ENCODE assay signal across 26 cellular contexts in the genomic region with DNA sequence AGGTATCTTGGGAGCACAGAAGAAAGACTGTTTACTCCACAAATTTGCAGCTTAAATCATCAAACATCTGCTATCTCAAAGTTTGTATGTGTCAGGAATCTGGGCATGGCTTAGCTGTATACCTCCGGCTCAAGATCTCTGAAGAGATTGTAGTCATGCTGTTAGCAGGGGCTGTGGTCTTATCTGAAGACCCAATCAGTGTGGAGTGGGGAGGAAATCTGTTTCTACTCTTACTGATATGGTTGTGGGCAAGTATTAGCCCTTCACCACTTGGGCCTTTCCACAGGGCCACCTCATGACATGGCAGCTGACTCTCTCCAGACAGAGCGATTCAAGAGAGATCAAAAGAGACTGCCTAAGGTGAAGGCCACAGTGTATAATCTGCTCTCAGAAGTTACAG.
"Had no signal": no experiment of that assay in that cellular context is flagged by ENCODE, and none has a peak within 500 bp of the region (broad histone marks: within the 10 kb centered on the region; RNA-seq: fewer than 3 reads in every experiment).

No MANE protein-coding gene starts in this region.

- H3K27me3 ChIP-seq: stomach, suprapubic skin, testis, thyroid gland, tibial artery, tibial nerve, transverse colon, upper lobe of left lung, upper lobe of right lung, uterus, vagina had no signal

- DNase-seq: stimulated activated CD4-positive, alpha-beta T cell treated with anti-CD3 and anti-CD28 coated beads, Interleukin-2, amount 100 ng/mL, for 48 hours; stimulated activated CD4-positive, alpha-beta T cell treated with anti-CD3 and anti-CD28 coated beads, Interleukin-4, amount 100 ng/mL, for 1 hour; stimulated activated CD4-positive, alpha-beta T cell treated with anti-CD3 and anti-CD28 coated beads, Interleukin-4, amount 100 ng/mL, for 24 hours; stimulated activated CD4-positive, alpha-beta T cell treated with anti-CD3 and anti-CD28 coated beads, Interleukin-4, amount 100 ng/mL, for 4 hours; stimulated activated CD8-positive, alpha-beta memory T cell treated with anti-CD3 and anti-CD28 coated beads, Interleukin-4, amount 100 ng/mL, for 48 hours; stimulated activated naive B cell treated with anti-CD40 and anti-IgM and Interleukin-4, amounts not matched to agents 10 μg/mL and 1 μg/mL and 100 μg/mL, for 72 hours; stimulated activated naive CD4-positive, alpha-beta T cell; stimulated activated naive CD4-positive, alpha-beta T cell treated with Interleukin-2 at 50 U/mL for 16 hours; stimulated activated naive CD8-positive, alpha-beta T cell treated with anti-CD3 and anti-CD28 coated beads, Interleukin-15, amount 100 ng/mL, for 72 hours; stimulated activated naive CD8-positive, alpha-beta T cell treated with anti-CD3 and anti-CD28 coated beads, Interleukin-15, Interleukin-2, amounts not matched to agents 100 U/mL and 50 U/mL, for 24 hours; stomach; substantia nigra; testis; thyroid gland; tibial artery; transverse colon; trophoblast cell; upper lobe of left lung; upper lobe of right lung; uterus had no signal

- H3K36me3 ChIP-seq: stomach, suprapubic skin, thoracic aorta, thyroid gland, tibial artery, tibial nerve, transverse colon, upper lobe of left lung, upper lobe of right lung, uterus, vagina had no signal

- ATAC-seq: stimulated activated effector memory CD8-positive, alpha-beta T cell treated with anti-CD3 and anti-CD28 coated beads, Interleukin-12 subunit alpha, Interleukin-12 subunit beta, amount 100 ng/mL, for 72 hours; stimulated activated memory B cell treated with anti-CD40 and anti-IgM and Interleukin-4, amounts not matched to agents 10 μg/mL and 1 μg/mL and 100 μg/mL, for 72 hours; stimulated activated naive B cell treated with anti-CD40 and anti-IgM and Interleukin-4, amounts not matched to agents 10 μg/mL and 1 μg/mL and 100 μg/mL, for 72 hours; stimulated activated naive CD8-positive, alpha-beta T cell treated with anti-CD3 and anti-CD28 coated beads, Interleukin-15, amount 100 ng/mL, for 72 hours; stimulated activated naive CD8-positive, alpha-beta T cell treated with anti-CD3 and anti-CD28 coated beads, Interleukin-15, Interleukin-2, amounts not matched to agents 100 U/mL and 50 U/mL, for 24 hours; upper lobe of right lung had no signal

- H3K4me1 ChIP-seq: stomach, suprapubic skin, testis, thyroid gland, tibial artery, tibial nerve, transverse colon, upper lobe of left lung, upper lobe of right lung, uterus, vagina had no signal

- H3K27ac ChIP-seq: stomach, suprapubic skin, testis, thoracic aorta, thyroid gland, tibial artery, tibial nerve, transverse colon, upper lobe of left lung, upper lobe of right lung, uterus, vagina had no signal

- H3K4me3 ChIP-seq: stomach, suprapubic skin, testis, thoracic aorta, thyroid gland, tibial artery, tibial nerve, transverse colon, upper lobe of left lung, upper lobe of right lung, uterus, vagina had no signal
